ENCODE assay signal across 1 cellular context in genomic region chr1:220887868-220888664, GRCh38.
TF ChIP-seq lines count a peak whose summit lies in the region.

No MANE protein-coding gene starts in this region.

TF ChIP-seq in HepG2, 621 proteins besides CTCF, POLR2A, EP300 and RAD21 (continued from another document):
- TF ChIP-seq AKNA (CRISPR knock-in tag; IDR thresholded peaks at IDR 0.05; ENCODE audit: borderline replicate concordance): no peak
